8 cellular contexts compared by ENCODE assay signal in genomic region chr14:35355981-35356839, GRCh38. TPM values are rescaled to one million over a fixed set of nuclear protein-coding genes. Genes with fewer than 3 reads are reported as not detected.
DNase-seq lines count a peak whose midpoint lies in the region; ATAC-seq and TF ChIP-seq lines count a peak whose summit lies in the region.

No MANE protein-coding gene starts in this region.

- DNase-seq in Daoy (ENCODE audit: low read depth): peak; percentile 46
- no peak for DNase-seq in activated naive CD8-positive, alpha-beta T cell treated with anti-CD3 and anti-CD28 coated beads, Interleukin-2, amount 10 ng/mL, durations not matched to agents 7 days and 5 days
- DNase-seq in neural crest cell (ENCODE audit: low read depth, low spot score): no peak
- no peak for DNase-seq in iPS-NIHi11 (ENCODE audit: low spot score)
- DNase-seq in substantia nigra (lab: John Stamatoyannopoulos, UW): no peak

- no peaks in the 10 kb centered on the region for H3K27me3 Mint-ChIP-seq in activated naive CD8-positive, alpha-beta T cell treated with anti-CD3 and anti-CD28 coated beads, Interleukin-2, amount 10 ng/mL, durations not matched to agents 7 days and 5 days
- no peaks in the 10 kb centered on the region for H3K27me3 Mint-ChIP-seq in neural crest cell (ENCODE audit: low read depth)

- no peak for TF ChIP-seq CTCF in neural crest cell (conservative IDR thresholded peaks at IDR 0.05)

- H3K36me3 Mint-ChIP-seq in activated naive CD8-positive, alpha-beta T cell treated with anti-CD3 and anti-CD28 coated beads, Interleukin-2, amount 10 ng/mL, durations not matched to agents 7 days and 5 days: no peaks in the 10 kb centered on the region
- no peaks in the 10 kb centered on the region for H3K36me3 Mint-ChIP-seq in neural crest cell (ENCODE audit: low read depth)

- H3K27ac ChIP-seq in substantia nigra (ENCODE audit: low read depth, low read length, poor library complexity, severe bottlenecking): no peak overlapping the region

- ATAC-seq in HG03175 (IDR thresholded peaks at IDR 0.05; ENCODE audit: unreplicated experiment) (peak; percentile 49), HG03571 (IDR thresholded peaks at IDR 0.05; ENCODE audit: unreplicated experiment) (no peak), HG03045 (IDR thresholded peaks at IDR 0.05; ENCODE audit: unreplicated experiment) (no peak)
- ATAC-seq in activated naive CD8-positive, alpha-beta T cell treated with anti-CD3 and anti-CD28 coated beads, Interleukin-2, amount 10 ng/mL, durations not matched to agents 7 days and 5 days (ENCODE audit: low read depth): peak; percentile 66

- no peak overlapping the region for H3K4me3 Mint-ChIP-seq in activated naive CD8-positive, alpha-beta T cell treated with anti-CD3 and anti-CD28 coated beads, Interleukin-2, amount 10 ng/mL, durations not matched to agents 7 days and 5 days
- H3K4me3 Mint-ChIP-seq in neural crest cell: no peak overlapping the region

- no peaks in the 10 kb centered on the region for H3K9me3 Mint-ChIP-seq in activated naive CD8-positive, alpha-beta T cell treated with anti-CD3 and anti-CD28 coated beads, Interleukin-2, amount 10 ng/mL, durations not matched to agents 7 days and 5 days
- no peaks in the 10 kb centered on the region for H3K9me3 Mint-ChIP-seq in neural crest cell

- no peak overlapping the region for H3K27ac Mint-ChIP-seq in activated naive CD8-positive, alpha-beta T cell treated with anti-CD3 and anti-CD28 coated beads, Interleukin-2, amount 10 ng/mL, durations not matched to agents 7 days and 5 days
- peak overlapping the region; percentile 51 for H3K27ac Mint-ChIP-seq in neural crest cell (ENCODE audit: unreplicated experiment)

- peaks cover 23% of the 10 kb centered on the region for H3K4me1 Mint-ChIP-seq in activated naive CD8-positive, alpha-beta T cell treated with anti-CD3 and anti-CD28 coated beads, Interleukin-2, amount 10 ng/mL, durations not matched to agents 7 days and 5 days
- H3K4me1 Mint-ChIP-seq in neural crest cell: peaks cover 14% of the 10 kb centered on the region

- POLR2A ChIA-PET in activated naive CD8-positive, alpha-beta T cell treated with anti-CD3 and anti-CD28 coated beads, Interleukin-2, amount 10 ng/mL, durations not matched to agents 7 days and 5 days (lab: Charles Lee): interaction anchor here (1.0 kb wide), 1 partner anchor 45 kb away, joined by 3 read pairs; no protein-coding TSS in a partner anchor

RNA-seq across cellular contexts. Expression of gene NFKBIA, which starts 48.3 kb away (rescaled TPM):
- 259 and 298 TPM in 2 replicates for total RNA-seq in Daoy (2014; rRNA removed; shearing (Covaris generic))
- total RNA-seq in activated naive CD8-positive, alpha-beta T cell treated with anti-CD3 and anti-CD28 coated beads, Interleukin-2, amount 10 ng/mL, durations not matched to agents 7 days and 5 days: 10 to 100 TPM; 85.5 to 88.1 TPM
- 30.3 and 31.2 TPM in 2 replicates for total RNA-seq in neural crest cell

Comparison
In these comparisons a context has a peak if more than half of its experiments do, and no peak if none do; other contexts are left out.
1. ATAC-seq: peak in HG03175 (single experiment) and activated naive CD8-positive, alpha-beta T cell treated with anti-CD3 and anti-CD28 coated beads, Interleukin-2, amount 10 ng/mL, durations not matched to agents 7 days and 5 days (single experiment); none in HG03571 (single experiment) and HG03045 (single experiment).